8 cellular contexts compared by ENCODE assay signal in the genomic region with DNA sequence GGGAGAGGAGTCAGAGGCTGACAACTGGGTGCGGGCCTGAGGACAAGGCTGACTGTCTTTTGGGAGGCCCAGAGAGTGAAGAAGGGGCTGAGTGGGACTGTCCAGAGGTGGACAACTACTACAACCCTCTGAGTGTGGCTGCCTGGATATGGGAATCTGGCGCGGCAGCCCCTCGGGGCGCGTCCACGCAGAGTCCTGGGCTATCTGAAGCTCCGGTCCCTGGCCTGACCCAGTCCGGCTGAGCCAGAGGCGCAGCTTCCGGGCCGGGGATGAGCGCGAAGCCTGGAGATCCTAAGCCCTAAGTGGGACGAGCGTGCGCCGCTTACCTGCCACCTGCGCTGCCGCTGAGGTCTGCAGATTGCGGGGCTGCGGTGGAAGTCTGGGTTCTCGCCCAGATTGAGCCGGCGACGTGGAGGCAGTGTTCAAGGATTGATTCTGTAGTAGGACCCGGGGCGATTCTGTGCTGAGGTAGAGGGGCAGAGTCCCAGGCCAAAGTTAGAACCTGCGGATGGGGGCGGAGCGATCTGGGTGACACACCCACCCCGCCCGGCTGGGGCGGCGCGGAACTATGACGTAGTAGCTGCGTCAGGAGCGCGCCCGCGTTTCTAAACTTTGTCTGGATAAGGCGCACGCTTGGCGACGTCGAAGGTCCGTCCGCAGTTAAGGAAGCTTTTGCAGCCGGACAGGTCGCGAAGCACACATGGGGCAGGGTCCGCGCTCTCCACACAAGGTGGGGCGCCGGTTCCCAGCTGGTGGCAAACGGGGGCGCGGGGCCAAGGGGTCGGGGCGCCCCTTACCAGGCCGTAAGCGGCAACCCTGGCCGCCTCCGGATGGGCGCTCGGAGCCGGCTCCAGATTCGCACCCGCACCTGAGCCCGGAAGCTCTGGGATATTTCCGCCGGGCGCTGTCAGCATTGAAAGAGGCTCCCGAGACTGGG. TPM values are rescaled to one million over a fixed set of nuclear protein-coding genes. Genes with fewer than 3 reads are reported as not detected.
A peak's percentile ranks its signal among the peaks of the same experiment; 100 is the strongest.
DNase-seq lines count a peak whose midpoint lies in the region; ATAC-seq and TF ChIP-seq lines count a peak whose summit lies in the region.

A gene (minus strand): TSS at position 526 of the 937 bp plus-strand sequence. CDS start 674 bp downstream, outside the sequence.
A gene with protein sequence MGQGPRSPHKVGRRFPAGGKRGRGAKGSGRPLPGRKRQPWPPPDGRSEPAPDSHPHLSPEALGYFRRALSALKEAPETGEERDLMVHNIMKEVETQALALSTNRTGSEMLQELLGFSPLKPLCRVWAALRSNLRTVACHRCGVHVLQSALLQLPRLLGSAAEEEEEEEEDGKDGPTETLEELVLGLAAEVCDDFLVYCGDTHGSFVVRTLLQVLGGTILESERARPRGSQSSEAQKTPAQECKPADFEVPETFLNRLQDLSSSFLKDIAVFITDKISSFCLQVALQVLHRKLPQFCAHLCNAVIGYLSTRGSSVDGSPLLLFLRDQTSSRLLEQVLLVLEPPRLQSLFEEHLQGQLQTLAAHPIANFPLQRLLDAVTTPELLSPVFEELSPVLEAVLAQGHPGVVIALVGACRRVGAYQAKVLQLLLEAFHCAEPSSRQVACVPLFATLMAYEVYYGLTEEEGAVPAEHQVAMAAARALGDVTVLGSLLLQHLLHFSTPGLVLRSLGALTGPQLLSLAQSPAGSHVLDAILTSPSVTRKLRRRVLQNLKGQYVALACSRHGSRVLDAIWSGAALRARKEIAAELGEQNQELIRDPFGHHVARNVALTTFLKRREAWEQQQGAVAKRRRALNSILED (plus strand): TSS at position 596 of the 937 bp plus-strand sequence. CDS start 105 bp downstream, at position 701.

- no peaks in the 10 kb centered on the region for H3K27me3 Mint-ChIP-seq in activated CD4-positive, alpha-beta T cell treated with anti-CD3 and anti-CD28 coated beads, Interleukin-2, amount 10 ng/mL, durations not matched to agents 24 days and 14 days

- TF ChIP-seq CTCF in AG10803 (conservative IDR thresholded peaks at IDR 0.05; ENCODE audit: low read length), result no peak
- TF ChIP-seq CTCF in coronary artery (IDR thresholded peaks at IDR 0.05), result no peak

- peak; percentile 82 for TF ChIP-seq POLR2A in GM18951 (IDR thresholded peaks at IDR 0.05; ENCODE audit: extremely low read depth, insufficient read depth, insufficient read length)

- in situ Hi-C loops in GM18951 (cut with MboI; ENCODE audit: low sequenced_read_pairs, unreplicated experiment), result loop anchor here (5.0 kb wide), 1 partner anchor 57 kb away; a partner anchor contains a TSS

- peaks cover 44% of the 10 kb centered on the region for H3K36me3 Mint-ChIP-seq in activated CD4-positive, alpha-beta T cell treated with anti-CD3 and anti-CD28 coated beads, Interleukin-2, amount 10 ng/mL, durations not matched to agents 24 days and 14 days (ENCODE audit: low read depth)

- H3K27ac ChIP-seq in coronary artery, result peak within 1 kb of the TSS; percentile 81 to 92

- peak within 1 kb of the TSS; percentile 91 for H3K27ac Mint-ChIP-seq in activated CD4-positive, alpha-beta T cell treated with anti-CD3 and anti-CD28 coated beads, Interleukin-2, amount 10 ng/mL, durations not matched to agents 24 days and 14 days

- intact Hi-C loops in activated CD4-positive, alpha-beta T cell treated with anti-CD3 and anti-CD28 coated beads, Interleukin-2, amount 10 ng/mL, durations not matched to agents 24 days and 14 days (cut with micrococcal nuclease), result loop anchor here (1.0 to 2.0 kb wide), 4 partner anchors 9 to 153 kb away; a partner anchor contains a TSS

- DNase-seq in AG10803 (ENCODE audit: low read depth) (peak; percentile 79), NCI-H460 (ENCODE audit: extremely low read depth, low read depth) (peak; percentile 85), coronary artery (ENCODE audit: low spot score) (peak; percentile 94), left lobe of liver (ENCODE audit: low spot score) (peak; percentile 97)
- DNase-seq in activated CD4-positive, alpha-beta T cell treated with anti-CD3 and anti-CD28 coated beads, Interleukin-2, amount 10 ng/mL, durations not matched to agents 24 days and 14 days, result peak; percentile 98
- DNase-seq in stimulated activated CD4-positive, alpha-beta T cell treated with anti-CD3 and anti-CD28 coated beads, Interleukin-2, amount 100 ng/mL, for 24 hours, result peak; percentile 93 to 95

- no peaks in the 10 kb centered on the region for H3K9me3 Mint-ChIP-seq in activated CD4-positive, alpha-beta T cell treated with anti-CD3 and anti-CD28 coated beads, Interleukin-2, amount 10 ng/mL, durations not matched to agents 24 days and 14 days

- peak within 1 kb of the TSS; percentile 99 for H3K4me3 ChIP-seq in AG10803 (ENCODE audit: low read length)
- H3K4me3 ChIP-seq in coronary artery, result peak within 1 kb of the TSS; percentile 94

- peak; percentile 60 for ATAC-seq in HG03196 (IDR thresholded peaks at IDR 0.05; ENCODE audit: unreplicated experiment)
- peak; percentile 86 for ATAC-seq in left lobe of liver

- peaks cover 36% of the 10 kb centered on the region for H3K4me1 Mint-ChIP-seq in activated CD4-positive, alpha-beta T cell treated with anti-CD3 and anti-CD28 coated beads, Interleukin-2, amount 10 ng/mL, durations not matched to agents 24 days and 14 days

- H3K4me3 Mint-ChIP-seq in activated CD4-positive, alpha-beta T cell treated with anti-CD3 and anti-CD28 coated beads, Interleukin-2, amount 10 ng/mL, durations not matched to agents 24 days and 14 days, result peak within 1 kb of the TSS; percentile 86

RNA-seq across cellular contexts. Expression of the first gene that starts in this region (rescaled TPM):
- total RNA-seq in NCI-H460 (2014; rRNA removed; shearing (Covaris generic)), result 8.5 and 9.6 TPM in 2 replicates
- polyA plus RNA-seq in NCI-H460 (2014; cell fraction: nucleus; rRNA removed), result 55.1 and 61.7 TPM in 2 replicates
- 10.1 and 10.3 TPM in 2 replicates for total RNA-seq in activated CD4-positive, alpha-beta T cell treated with anti-CD3 and anti-CD28 coated beads, Interleukin-2, amount 10 ng/mL, durations not matched to agents 24 days and 14 days
- total RNA-seq in left lobe of liver, result 91.0 TPM

RNA-seq across cellular contexts. Expression of the second gene that starts in this region (rescaled TPM):
- total RNA-seq in NCI-H460 (2014; rRNA removed; shearing (Covaris generic)), result 16.2 and 16.6 TPM in 2 replicates
- 34.8 and 36.7 TPM in 2 replicates for polyA plus RNA-seq in NCI-H460 (2014; cell fraction: nucleus; rRNA removed)
- total RNA-seq in activated CD4-positive, alpha-beta T cell treated with anti-CD3 and anti-CD28 coated beads, Interleukin-2, amount 10 ng/mL, durations not matched to agents 24 days and 14 days, result 48.3 and 52.2 TPM in 2 replicates
- total RNA-seq in left lobe of liver, result 17.2 TPM

Comparison
In these comparisons a context has a peak if more than half of its experiments do, and no peak if none do; other contexts are left out.
1. Peak in every context shown above with its lines: DNase-seq, ATAC-seq, H3K4me3 ChIP-seq and H3K27ac ChIP-seq.